ENCODE assay signal across 34 cellular contexts in genomic region chr14:42334931-42335330, GRCh38.
"Had no signal": no experiment of that assay in that cellular context is flagged by ENCODE, and none has a peak within 500 bp of the region (broad histone marks: within the 10 kb centered on the region; RNA-seq: fewer than 3 reads in every experiment).

No MANE protein-coding gene starts in this region.

- H3K27me3 ChIP-seq: MG63 had no signal

- H3K36me3 ChIP-seq: MG63 had no signal

- H3K9me3 ChIP-seq: MG63 had no signal

- H3K4me3 ChIP-seq: MG63 had no signal

- DNase-seq: Kasumi-1, MG63, MM.1S, MV-4-11, NCI-H1048, NCI-H1092, NCI-H1092 treated with DMSO at 0.1 percent for 48 hours, NCI-H1105, NCI-H1105 treated with DMSO at 0.1 percent for 48 hours, NCI-H1417, NCI-H1417 treated with DMSO at 0.1 percent for 48 hours, NCI-H1436, NCI-H1436 treated with DMSO at 0.1 percent for 48 hours, NCI-H146, NCI-H1694, NCI-H1694 treated with DMSO at 0.1 percent for 48 hours, NCI-H187, NCI-H187 treated with DMSO at 0.1 percent for 48 hours, NCI-H1930, NCI-H2029, NCI-H2029 treated with DMSO at 0.1 percent for 48 hours, NCI-H2081, NCI-H2081 treated with DMSO at 0.1 percent for 48 hours, NCI-H2107, NCI-H2171 treated with DMSO at 0.1 percent for 48 hours, NCI-H2227 treated with DMSO at 0.1 percent for 48 hours, NCI-H226, NCI-H345, NCI-H446, NCI-H446 treated with DMSO at 0.1 percent for 48 hours, NCI-H510A, NCI-H510A treated with DMSO at 0.1 percent for 48 hours, NCI-H524, NCI-H524 treated with DMSO at 0.1 percent for 48 hours had no signal
